ENCODE assay signal across 10 cellular contexts in the genomic region with DNA sequence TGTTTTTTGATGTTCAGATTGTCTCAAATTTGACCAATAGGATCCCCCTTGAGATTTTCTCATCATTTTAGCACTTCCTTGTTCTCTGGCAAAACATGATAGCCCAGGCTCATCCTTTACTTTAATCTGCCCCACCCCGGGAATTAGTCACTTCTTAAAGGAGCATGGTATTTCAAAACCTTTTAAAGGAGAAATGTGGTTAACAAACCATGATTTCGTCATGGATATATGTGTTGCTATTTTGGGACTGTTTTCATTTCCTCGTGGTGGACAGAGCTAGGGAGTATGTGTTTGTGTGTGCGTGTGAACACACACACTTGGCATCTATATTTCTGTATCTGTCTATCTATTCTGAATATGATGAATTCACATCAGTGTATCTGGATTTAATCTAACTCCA.
DNase-seq lines count a peak whose midpoint lies in the region; ATAC-seq and TF ChIP-seq lines count a peak whose summit lies in the region.
"Had no signal": no experiment of that assay in that cellular context is flagged by ENCODE, and none has a peak within 500 bp of the region (broad histone marks: within the 10 kb centered on the region; RNA-seq: fewer than 3 reads in every experiment).

No MANE protein-coding gene starts in this region.

- no peak overlapping the region for H3K4me3 Mint-ChIP-seq in effector memory CD8-positive, alpha-beta T cell

- peak overlapping the region; percentile 12 to 85 for H3K27ac Mint-ChIP-seq in effector memory CD8-positive, alpha-beta T cell

- BruUV-seq in Panc1 (replicated peaks; lab: Mats Ljungman, UMichigan) = no TSS peak

- H3K4me1 Mint-ChIP-seq in effector memory CD8-positive, alpha-beta T cell (ENCODE audit: low read depth in 2 of 2) = no peaks in the 10 kb centered on the region

- intact Hi-C loops in Panc1 (cut with micrococcal nuclease; ENCODE audit: unreplicated experiment) = no loop called here

- DNase-seq in GM23248 = peak; percentile 97
- DNase-seq in Panc1 (ENCODE audit: low read depth, low spot score) = peak; percentile 39
- DNase-seq in effector memory CD8-positive, alpha-beta T cell = no peak
- peak; percentile 26 for DNase-seq in retinal pigment epithelial cell (ENCODE audit: low read depth)
- DNase-seq in activated effector memory CD4-positive, alpha-beta T cell treated with anti-CD3 and anti-CD28 coated beads, Interleukin-2, amount 50 U/mL, for 16 hours = no peak
- DNase-seq in NCI-H2227 (lab: John Stamatoyannopoulos, UW; ENCODE audit: unreplicated experiment) = no peak
- no peak for DNase-seq in hypothalamus (lab: John Stamatoyannopoulos, UW)
- DNase-seq in central memory CD4-positive, alpha-beta T cell = no peak
- DNase-seq: anterior cingulate cortex had no signal

- POLR2A ChIA-PET in Panc1 (lab: Charles Lee) = no interaction called here

- in situ Hi-C loops in GM23248 (cut with MboI) (no loop called here), Panc1 (cut with HindIII; ENCODE audit: low pct_unique_long_range_greater_than_20kb, low sequenced_read_pairs) (no loop called here)

- no peaks in the 10 kb centered on the region for H4K20me1 ChIP-seq in GM23248 (ENCODE audit: insufficient read depth)

- no peaks in the 10 kb centered on the region for H3K27me3 ChIP-seq in GM23248 (replicated peaks; ENCODE audit: insufficient read depth)
- H3K27me3 ChIP-seq in Panc1 (ENCODE audit: control insufficient read depth, insufficient read depth, low read length) = no peaks in the 10 kb centered on the region

- ATAC-seq in Panc1 = no peak
- ATAC-seq in effector memory CD8-positive, alpha-beta T cell (replicated peaks) = no peak

- H3K9me3 ChIP-seq in GM23248 (ENCODE audit: low read depth) = no peaks in the 10 kb centered on the region
- H3K9me3 ChIP-seq in Panc1 (ENCODE audit: control insufficient read depth, insufficient read depth, low read depth, low read length) = no peaks in the 10 kb centered on the region

- peak overlapping the region; percentile 29; the same call in 1 of the 2 replicates for H3K4me3 ChIP-seq in GM23248
- H3K4me3 ChIP-seq in Panc1 (ENCODE audit: low read depth in 2 of 2, low read length in 2 of 2) = no peak overlapping the region
- no peak overlapping the region for H3K4me3 ChIP-seq in retinal pigment epithelial cell (ENCODE audit: low read length)
- H3K4me3 ChIP-seq: SK-N-MC had no signal

- H3K36me3 Mint-ChIP-seq in effector memory CD8-positive, alpha-beta T cell (ENCODE audit: insufficient read depth) = peaks cover 96% of the 10 kb centered on the region

- H3K79me2 ChIP-seq in GM23248 (ENCODE audit: insufficient read depth) = peaks cover 53% of the 10 kb centered on the region

- no peak overlapping the region for H2AFZ ChIP-seq in GM23248

- no peaks in the 10 kb centered on the region for H3K27me3 Mint-ChIP-seq in effector memory CD8-positive, alpha-beta T cell

- WGBS in GM23248 (ENCODE audit: low coverage in 1 of 2, low lambda C conversion rate in 2 of 2, missing lambda C conversion rate in 2 of 2), 2 experiments = 9 to 12% methylated on average over 4 of the region's 4 CpGs

- no peak for TF ChIP-seq CTCF in Panc1 (IDR thresholded peaks at IDR 0.05)
- no peak for TF ChIP-seq CTCF in retinal pigment epithelial cell (conservative IDR thresholded peaks at IDR 0.05; ENCODE audit: low read depth, low read length)

- peaks cover 22% of the 10 kb centered on the region for H3K4me1 ChIP-seq in GM23248 (ENCODE audit: insufficient read depth)
- no peaks in the 10 kb centered on the region; the same call in 1 of the 2 replicates for H3K4me1 ChIP-seq in Panc1 (ENCODE audit: control insufficient read depth, insufficient read depth, low read length)

- H3F3A ChIP-seq in GM23248 (ENCODE audit: insufficient read depth) = peaks cover 36% of the 10 kb centered on the region

- CTCF ChIA-PET in Panc1 (lab: Charles Lee) = no interaction called here

- H3K4me2 ChIP-seq in GM23248 (ENCODE audit: unreplicated experiment) = peak overlapping the region; percentile 32

- no peaks in the 10 kb centered on the region for H3K9me2 ChIP-seq in GM23248 (ENCODE audit: insufficient read depth)

- peak overlapping the region; percentile 70 for H3K9ac ChIP-seq in GM23248

- H3K9me3 Mint-ChIP-seq in effector memory CD8-positive, alpha-beta T cell = no peaks in the 10 kb centered on the region

- peak overlapping the region; percentile 97 for H3K27ac ChIP-seq in GM23248
- no peak overlapping the region for H3K27ac ChIP-seq in Panc1 (ENCODE audit: low read length)
- H3K27ac ChIP-seq: SK-N-MC had no signal

- H3K36me3 ChIP-seq in GM23248 (ENCODE audit: low read depth) (peaks cover 73% of the 10 kb centered on the region), Panc1 (ENCODE audit: control insufficient read depth, insufficient read depth, low read length) (peaks cover 53% of the 10 kb centered on the region)

Comparison
In these comparisons a context has a peak if more than half of its experiments do, and no peak if none do; other contexts are left out.
1. DNase-seq: peak in GM23248 (single experiment), Panc1 (single experiment) and retinal pigment epithelial cell (single experiment); none in effector memory CD8-positive, alpha-beta T cell (0 of 3), activated effector memory CD4-positive, alpha-beta T cell treated with anti-CD3 and anti-CD28 coated beads, Interleukin-2, amount 50 U/mL, for 16 hours (single experiment), NCI-H2227 (single experiment), hypothalamus (0 of 51) and central memory CD4-positive, alpha-beta T cell (single experiment).